ENCODE assay signal across 14 cellular contexts in genomic region chr10:78685466-78686163, GRCh38.
DNase-seq lines count a peak whose midpoint lies in the region; ATAC-seq, FAIRE-seq and TF ChIP-seq lines count a peak whose summit lies in the region.
"Had no signal": no experiment of that assay in that cellular context is flagged by ENCODE, and none has a peak within 500 bp of the region (broad histone marks: within the 10 kb centered on the region; RNA-seq: fewer than 3 reads in every experiment).

No MANE protein-coding gene starts in this region.

- CTCF ChIA-PET in HepG2 (lab: Yijun Ruan, JAX; ENCODE audit: low intra/inter-chr PET ratio, low total read pairs): no interaction called here
- CTCF ChIA-PET in naive thymus-derived CD4-positive, alpha-beta T cell (lab: Charles Lee): no interaction called here

- H3K27ac Mint-ChIP-seq in naive thymus-derived CD4-positive, alpha-beta T cell: no peak overlapping the region
- H3K27ac Mint-ChIP-seq: activated naive CD4-positive, alpha-beta T cell treated with anti-CD3 and anti-CD28 coated beads, Interleukin-2, amount 50 U/mL, for 24 hours; T-helper 17 cell had no signal

- H3K4me2 ChIP-seq in HepG2 (ENCODE audit: low read depth, low read length): no peak overlapping the region

- H3K9ac ChIP-seq in HepG2 (ENCODE audit: insufficient read depth, low read depth, low read length): no peak overlapping the region

- in situ Hi-C loops in HepG2 (cut with HindIII; ENCODE audit: extremely low pct_ligation_motif_present, low pct_unique_long_range_greater_than_20kb): no loop called here

- H3K9me3 ChIP-seq in HepG2 (ENCODE audit: low read length): no peaks in the 10 kb centered on the region
- H3K9me3 ChIP-seq in right lobe of liver: no peaks in the 10 kb centered on the region
- no peaks in the 10 kb centered on the region for H3K9me3 ChIP-seq in naive thymus-derived CD4-positive, alpha-beta T cell (ENCODE audit: control insufficient read depth in 2 of 3, low read length in 3 of 3)

- H3K79me2 ChIP-seq in HepG2 (ENCODE audit: insufficient read depth, low read length): no peaks in the 10 kb centered on the region

- DNase-seq in HepG2 (ENCODE audit: low spot score) (no peak), right lobe of liver (no peak), SW480 (ENCODE audit: low spot score) (peak; percentile 16), fibroblast of villous mesenchyme (ENCODE audit: low read depth) (peak; percentile 4), left colon (no peak), NCI-H2107 treated with DMSO at 0.1 percent for 48 hours (lab: John Stamatoyannopoulos, UW; ENCODE audit: unreplicated experiment) (no peak), NCI-H2029 treated with DMSO at 0.1 percent for 48 hours (lab: John Stamatoyannopoulos, UW) (no peak)
- DNase-seq in naive thymus-derived CD4-positive, alpha-beta T cell: no peak
- DNase-seq: activated CD4-positive, alpha-beta T cell treated with anti-CD3 and anti-CD28 coated beads for 1 hour; activated T-cell treated with anti-CD3 and anti-CD28 coated beads for 4 hours; hippocampal formation; Kasumi-1; T-helper 17 cell had no signal

- ATAC-seq in HepG2 (no peak), right lobe of liver (no peak), left colon (no peak)
- ATAC-seq in naive thymus-derived CD4-positive, alpha-beta T cell: no peak
- ATAC-seq: T-helper 17 cell had no signal

- BruUV-seq in HepG2 (replicated peaks; lab: Mats Ljungman, UMichigan): no TSS peak

- TF ChIP-seq POLR2A in HepG2 (IDR thresholded peaks at IDR 0.05; ENCODE audit: insufficient read depth in 1 of 2, low read depth in 2 of 2, low read length in 2 of 2) (no peak), right lobe of liver (IDR thresholded peaks at IDR 0.05) (no peak)

- TF ChIP-seq CTCF in HepG2 (CRISPR knock-in tag; IDR thresholded peaks at IDR 0.05) (no peak), right lobe of liver (IDR thresholded peaks at IDR 0.05) (no peak), fibroblast of villous mesenchyme (IDR thresholded peaks at IDR 0.05; ENCODE audit: insufficient read depth, low read depth, low read length) (no peak)

- peaks cover 0 to 12% (median 3%) of the 10 kb centered on the region in 11 donors for H3K9me3 Mint-ChIP-seq in naive thymus-derived CD4-positive, alpha-beta T cell
- H3K9me3 Mint-ChIP-seq: activated naive CD4-positive, alpha-beta T cell treated with anti-CD3 and anti-CD28 coated beads, Interleukin-2, amount 50 U/mL, for 24 hours had no signal

- no peak for FAIRE-seq in HepG2 (lab: Jason Lieb, UNC)

- peaks cover 11% of the 10 kb centered on the region for H3K4me1 ChIP-seq in HepG2 (ENCODE audit: insufficient read depth, low read length)
- H3K4me1 ChIP-seq in right lobe of liver: no peaks in the 10 kb centered on the region
- no peaks in the 10 kb centered on the region for H3K4me1 ChIP-seq in naive thymus-derived CD4-positive, alpha-beta T cell (ENCODE audit: control insufficient read depth in 2 of 2, insufficient read depth in 2 of 2, low read length in 2 of 2)

- H3K36me3 Mint-ChIP-seq in naive thymus-derived CD4-positive, alpha-beta T cell: peaks cover 0 to 4% (median 0%) of the 10 kb centered on the region in 5 donors
- H3K36me3 Mint-ChIP-seq: activated naive CD4-positive, alpha-beta T cell treated with anti-CD3 and anti-CD28 coated beads, Interleukin-2, amount 50 U/mL, for 24 hours had no signal

- H2AFZ ChIP-seq in HepG2 (ENCODE audit: low read length): no peak overlapping the region

- H3K4me3 ChIP-seq in HepG2 (replicated peaks in 1 of 3; ENCODE audit: insufficient read depth in 1 of 3, low read depth in 2 of 3, low read length in 3 of 3) (no peak overlapping the region), right lobe of liver (no peak overlapping the region), fibroblast of villous mesenchyme (ENCODE audit: low read depth, low read length) (no peak overlapping the region)
- H3K4me3 ChIP-seq in naive thymus-derived CD4-positive, alpha-beta T cell (ENCODE audit: low read length): no peak overlapping the region

- no peaks in the 10 kb centered on the region for H3K36me3 ChIP-seq in HepG2 (replicated peaks in 1 of 2; ENCODE audit: control insufficient read depth in 1 of 2, insufficient read depth in 2 of 2, low read length in 2 of 2)
- no peaks in the 10 kb centered on the region for H3K36me3 ChIP-seq in right lobe of liver
- no peaks in the 10 kb centered on the region for H3K36me3 ChIP-seq in naive thymus-derived CD4-positive, alpha-beta T cell (ENCODE audit: control insufficient read depth in 2 of 3, insufficient read depth in 3 of 3, low read length in 3 of 3)

- TF ChIP-seq EP300 in HepG2 (IDR thresholded peaks at IDR 0.05; ENCODE audit: low read depth in 2 of 2, low read length in 2 of 2): no peak
- TF ChIP-seq EP300 in HepG2 (CRISPR knock-in tag; IDR thresholded peaks at IDR 0.05; ENCODE audit: borderline replicate concordance): no peak

- POLR2A ChIA-PET in HepG2 (lab: Yijun Ruan, JAX): no interaction called here
- POLR2A ChIA-PET in naive thymus-derived CD4-positive, alpha-beta T cell (lab: Charles Lee): no interaction called here

- no peaks in the 10 kb centered on the region for H3K4me1 Mint-ChIP-seq in naive thymus-derived CD4-positive, alpha-beta T cell
- H3K4me1 Mint-ChIP-seq: activated naive CD4-positive, alpha-beta T cell treated with anti-CD3 and anti-CD28 coated beads, Interleukin-2, amount 50 U/mL, for 24 hours had no signal

- H3K4me3 Mint-ChIP-seq in naive thymus-derived CD4-positive, alpha-beta T cell: no peak overlapping the region
- H3K4me3 Mint-ChIP-seq: activated naive CD4-positive, alpha-beta T cell treated with anti-CD3 and anti-CD28 coated beads, Interleukin-2, amount 50 U/mL, for 24 hours; T-helper 17 cell had no signal

- H4K20me1 ChIP-seq in HepG2 (ENCODE audit: insufficient read depth, low read length): no peaks in the 10 kb centered on the region

- 38% methylated on average over 7 of the region's 7 CpGs for WGBS in HepG2 (ENCODE audit: low lambda C conversion rate)
- 83% methylated on average over 6 of the region's 7 CpGs for WGBS in right lobe of liver (ENCODE audit: insufficient coverage, low coverage, low lambda C conversion rate, missing lambda C conversion rate)

- H3K27ac ChIP-seq in HepG2 (ENCODE audit: extremely low read length, insufficient read depth, low read length) (no peak overlapping the region), right lobe of liver (no peak overlapping the region)
- no peak overlapping the region for H3K27ac ChIP-seq in naive thymus-derived CD4-positive, alpha-beta T cell (ENCODE audit: low read depth, low read length)

- peaks cover 0 to 13% (median 8%) of the 10 kb centered on the region in 5 donors for H3K27me3 Mint-ChIP-seq in naive thymus-derived CD4-positive, alpha-beta T cell

- H3K27me3 ChIP-seq in HepG2 (ENCODE audit: control insufficient read depth in 1 of 2, insufficient read depth in 2 of 2, low read length in 2 of 2): peaks cover 0 to 8% of the 10 kb centered on the region in 2 experiments; a peak in 2 of 5 replicates
- H3K27me3 ChIP-seq in right lobe of liver: no peaks in the 10 kb centered on the region
- H3K27me3 ChIP-seq in naive thymus-derived CD4-positive, alpha-beta T cell (ENCODE audit: control insufficient read depth in 2 of 2, insufficient read depth in 2 of 2, low read length in 2 of 2): no peaks in the 10 kb centered on the region

- no peak for TF ChIP-seq RAD21 in HepG2 (CRISPR knock-in tag; IDR thresholded peaks at IDR 0.05)

- intact Hi-C loops in HepG2 (cut with micrococcal nuclease; ENCODE audit: unreplicated experiment): no loop called here
- intact Hi-C loops in right lobe of liver (cut with DNase I): no loop called here
- intact Hi-C loops in left colon (cut with DNase I, micrococcal nuclease): no loop called here
- intact Hi-C loops in naive thymus-derived CD4-positive, alpha-beta T cell (cut with micrococcal nuclease): no loop called here

TF ChIP-seq in HepG2, 621 proteins besides CTCF, POLR2A, EP300 and RAD21:
- TF ChIP-seq CREB1 (IDR thresholded peaks at IDR 0.05): 0 out of 2 replicates have a peak, but pooled peaks have one; percentile 15
- TF ChIP-seq CREB1 (CRISPR knock-in tag; IDR thresholded peaks at IDR 0.05): no peak
- TF ChIP-seq ZNF18 (CRISPR knock-in tag; IDR thresholded peaks at IDR 0.05; ENCODE audit: insufficient replicate concordance): no peak
- TF ChIP-seq FOSL2 (CRISPR knock-in tag; IDR thresholded peaks at IDR 0.05): peak; percentile 42; the same call in 1 of the 2 replicates

Comparison
In these comparisons a context has a peak if more than half of its experiments do, and no peak if none do; other contexts are left out.
1. DNase-seq: peak in SW480 (single experiment) and fibroblast of villous mesenchyme (single experiment); none in HepG2 (single experiment), right lobe of liver (0 of 3), left colon (0 of 2), NCI-H2107 treated with DMSO at 0.1 percent for 48 hours (single experiment), naive thymus-derived CD4-positive, alpha-beta T cell (0 of 9) and NCI-H2029 treated with DMSO at 0.1 percent for 48 hours (single experiment).